Comparison of ENCODE assay signal across 8 cellular contexts in the genomic region with DNA sequence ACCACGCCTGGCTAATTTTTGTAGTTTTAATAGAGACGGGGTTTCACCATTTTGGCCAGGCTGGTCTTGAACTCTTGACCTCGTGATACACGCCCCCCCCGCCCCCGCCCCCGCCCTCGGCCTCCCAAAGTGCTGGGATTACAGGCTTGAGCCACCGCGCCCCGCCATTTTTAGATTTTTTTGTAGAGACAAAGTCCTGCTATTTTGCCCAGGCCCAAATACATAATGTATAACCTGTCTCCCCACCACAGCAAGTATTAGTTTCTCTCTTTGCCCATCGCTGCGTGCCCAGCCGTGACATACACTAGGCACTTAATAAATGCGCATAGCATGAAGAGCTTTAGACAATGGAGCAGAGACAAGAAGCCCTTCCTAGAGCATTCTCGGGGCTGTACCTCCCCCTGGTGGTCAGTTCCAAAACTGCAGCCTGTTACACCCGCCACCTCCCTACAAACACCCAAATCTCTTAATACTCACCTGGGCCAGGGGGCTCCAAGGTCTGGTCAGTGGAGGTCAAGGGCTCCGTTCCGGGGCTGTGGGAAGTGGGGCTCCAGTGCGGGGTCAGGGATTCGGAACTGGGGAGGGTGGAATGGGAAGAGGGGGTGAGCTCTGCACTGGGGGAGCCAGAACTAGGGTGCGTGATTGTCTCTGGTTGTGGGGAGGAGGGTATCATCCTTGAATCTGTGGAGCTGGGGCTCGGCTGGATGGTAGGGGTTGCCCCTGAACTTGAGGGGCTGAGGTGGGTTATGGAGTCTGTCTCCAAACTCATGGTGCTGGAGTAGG. TPM values are rescaled to one million over a fixed set of nuclear protein-coding genes. Genes with fewer than 3 reads are reported as not detected.
DNase-seq lines count a peak whose midpoint lies in the region; ATAC-seq, FAIRE-seq and TF ChIP-seq lines count a peak whose summit lies in the region.

No MANE protein-coding gene starts in this region.

- H3K4me3 ChIP-seq in RWPE2 (ENCODE audit: severe bottlenecking), result no peak overlapping the region
- no peak overlapping the region for H3K4me3 ChIP-seq in pancreas

- DNase-seq in DMS53 (lab: John Stamatoyannopoulos, UW) (peak; percentile 75), LHCN-M2 (ENCODE audit: low read depth) (peak; percentile 49), RWPE2 (ENCODE audit: low spot score) (no peak), germinal center (ENCODE audit: low spot score) (peak; percentile 80), pancreas (peak; percentile 42 to 90 (median 76)), type B pancreatic cell (ENCODE audit: extremely low spot score, unreplicated experiment) (peak; percentile 80)
- DNase-seq in activated effector memory CD4-positive, alpha-beta T cell treated with Interleukin-2 at 50 U/mL for 16 hours, result peak; percentile 73

- H3K27ac ChIP-seq in RWPE2 (ENCODE audit: poor library complexity, severe bottlenecking) (no peak overlapping the region), pancreas (no peak overlapping the region)

- H3K4me1 ChIP-seq in RWPE2 (ENCODE audit: insufficient read depth, poor library complexity, severe bottlenecking) (no peaks in the 10 kb centered on the region), pancreas (no peaks in the 10 kb centered on the region)

- peak overlapping the region; percentile 37 for H3K27ac Mint-ChIP-seq in type B pancreatic cell

- peak overlapping the region; percentile 1 for H3K4me3 Mint-ChIP-seq in type B pancreatic cell

- no peak for FAIRE-seq in pancreas (lab: Jason Lieb, UNC)

- no peaks in the 10 kb centered on the region for H3K9me3 ChIP-seq in RWPE2 (ENCODE audit: severe bottlenecking)
- H3K9me3 ChIP-seq in pancreas, result no peaks in the 10 kb centered on the region

- ATAC-seq in RWPE2 (ENCODE audit: low read depth) (peak; percentile 68), pancreas (peak; percentile 44 to 85 (median 75)), GM21717 (IDR thresholded peaks at IDR 0.05; ENCODE audit: unreplicated experiment) (no peak)

- H3K27me3 Mint-ChIP-seq in type B pancreatic cell, result peaks cover 29% of the 10 kb centered on the region

- H3K36me3 ChIP-seq in RWPE2 (ENCODE audit: low read depth) (no peaks in the 10 kb centered on the region), pancreas (no peaks in the 10 kb centered on the region)

- peaks cover 6% of the 10 kb centered on the region for H3K4me1 Mint-ChIP-seq in type B pancreatic cell (ENCODE audit: unreplicated experiment)

- H3K27me3 ChIP-seq in RWPE2 (ENCODE audit: insufficient read depth, poor library complexity, severe bottlenecking), result no peaks in the 10 kb centered on the region
- no peaks in the 10 kb centered on the region for H3K27me3 ChIP-seq in pancreas

- peak; percentile 80 for TF ChIP-seq CTCF in RWPE2 (IDR thresholded peaks at IDR 0.05; ENCODE audit: poor library complexity, severe bottlenecking)
- TF ChIP-seq CTCF in pancreas (IDR thresholded peaks at IDR 0.05), result peak; percentile 85 to 95 (median 92)
- TF ChIP-seq CTCF in type B pancreatic cell (conservative IDR thresholded peaks at IDR 0.05), result peak; percentile 93

- WGBS in pancreas, 2 donors, result 17 to 27% methylated on average over 21 to 23 of the region's 23 CpGs

- no peaks in the 10 kb centered on the region for H3K9me3 Mint-ChIP-seq in type B pancreatic cell

- intact Hi-C loops in pancreas (cut with DNase I), result loop anchor here in 1 of 3 donors (5.0 kb wide), 1 partner anchor 139 kb away; no protein-coding TSS in a partner anchor

- H3K36me3 Mint-ChIP-seq in type B pancreatic cell, result no peaks in the 10 kb centered on the region

RNA-seq across cellular contexts. Expression of gene IQCN, which starts 22.5 kb away (rescaled TPM):
- total RNA-seq in LHCN-M2 (2014; rRNA removed) (0.06 and 0.13 TPM in 2 replicates), pancreas (1 to 10 TPM; 1.0 to 5.6 (median 1.6) TPM), type B pancreatic cell (ENCODE audit: low replicate concordance) (7.8 and 10.2 TPM in 2 replicates)
- polyA plus RNA-seq in LHCN-M2 (2012), result 0.27 TPM
- polyA plus RNA-seq in pancreas, result 10 to 100 TPM; 14.7 to 25.3 TPM

RNA-seq across cellular contexts. Expression of gene PDE4C, which starts 25.5 kb away (rescaled TPM):
- total RNA-seq in LHCN-M2 (2014; rRNA removed), result 0.17 and 0.26 TPM in 2 replicates
- 0.21 TPM for polyA plus RNA-seq in LHCN-M2 (2012)
- under 1 TPM in 5 of 6 donors, not detected in 1; 0.12 to 0.59 (median 0.37) TPM for total RNA-seq in pancreas
- polyA plus RNA-seq in pancreas, result 1 to 10 TPM in 1 of 2 donors, under 1 TPM in 1; 0.16 to 1.3 TPM
- total RNA-seq in type B pancreatic cell (ENCODE audit: low replicate concordance), result 0.33 and 0.89 TPM in 2 replicates

RNA-seq across cellular contexts. Expression of gene JUND, which starts 29.6 kb away (rescaled TPM):
- total RNA-seq in LHCN-M2 (2014; rRNA removed), result 47.3 and 60.9 TPM in 2 replicates
- polyA plus RNA-seq in LHCN-M2 (2012), result 40.9 TPM
- 100 to 1,000 TPM in 5 of 6 donors, 10 to 100 TPM in 1; 86.8 to 181 (median 137) TPM for total RNA-seq in pancreas
- 100 to 1,000 TPM; 111 to 128 TPM for polyA plus RNA-seq in pancreas
- 126 and 232 TPM in 2 replicates for total RNA-seq in type B pancreatic cell (ENCODE audit: low replicate concordance)

RNA-seq across cellular contexts. Expression of gene RAB3A, which starts 47.9 kb away (rescaled TPM):
- total RNA-seq in LHCN-M2 (2014; rRNA removed) (1.4 and 1.7 TPM in 2 replicates), pancreas (1 to 10 TPM in 5 of 6 donors, under 1 TPM in 1; 0.79 to 2.6 (median 1.6) TPM), type B pancreatic cell (ENCODE audit: low replicate concordance) (6.7 and 8.7 TPM in 2 replicates)
- polyA plus RNA-seq in LHCN-M2 (2012), result 2.5 TPM
- 1 to 10 TPM; 2.3 to 4.4 TPM for polyA plus RNA-seq in pancreas

RNA-seq across cellular contexts. Expression of gene MPV17L2, which starts 58.8 kb away (rescaled TPM):
- total RNA-seq in LHCN-M2 (2014; rRNA removed) (33.7 and 51.1 TPM in 2 replicates), pancreas (1 to 10 TPM; 2.8 to 6.2 (median 4.0) TPM), type B pancreatic cell (ENCODE audit: low replicate concordance) (10.2 and 11.6 TPM in 2 replicates)
- 18.7 TPM for polyA plus RNA-seq in LHCN-M2 (2012)
- polyA plus RNA-seq in pancreas, result 10 to 100 TPM in 1 of 2 donors, 1 to 10 TPM in 1; 9.9 to 10.4 TPM
